8 cellular contexts compared by ENCODE assay signal in the genomic region with DNA sequence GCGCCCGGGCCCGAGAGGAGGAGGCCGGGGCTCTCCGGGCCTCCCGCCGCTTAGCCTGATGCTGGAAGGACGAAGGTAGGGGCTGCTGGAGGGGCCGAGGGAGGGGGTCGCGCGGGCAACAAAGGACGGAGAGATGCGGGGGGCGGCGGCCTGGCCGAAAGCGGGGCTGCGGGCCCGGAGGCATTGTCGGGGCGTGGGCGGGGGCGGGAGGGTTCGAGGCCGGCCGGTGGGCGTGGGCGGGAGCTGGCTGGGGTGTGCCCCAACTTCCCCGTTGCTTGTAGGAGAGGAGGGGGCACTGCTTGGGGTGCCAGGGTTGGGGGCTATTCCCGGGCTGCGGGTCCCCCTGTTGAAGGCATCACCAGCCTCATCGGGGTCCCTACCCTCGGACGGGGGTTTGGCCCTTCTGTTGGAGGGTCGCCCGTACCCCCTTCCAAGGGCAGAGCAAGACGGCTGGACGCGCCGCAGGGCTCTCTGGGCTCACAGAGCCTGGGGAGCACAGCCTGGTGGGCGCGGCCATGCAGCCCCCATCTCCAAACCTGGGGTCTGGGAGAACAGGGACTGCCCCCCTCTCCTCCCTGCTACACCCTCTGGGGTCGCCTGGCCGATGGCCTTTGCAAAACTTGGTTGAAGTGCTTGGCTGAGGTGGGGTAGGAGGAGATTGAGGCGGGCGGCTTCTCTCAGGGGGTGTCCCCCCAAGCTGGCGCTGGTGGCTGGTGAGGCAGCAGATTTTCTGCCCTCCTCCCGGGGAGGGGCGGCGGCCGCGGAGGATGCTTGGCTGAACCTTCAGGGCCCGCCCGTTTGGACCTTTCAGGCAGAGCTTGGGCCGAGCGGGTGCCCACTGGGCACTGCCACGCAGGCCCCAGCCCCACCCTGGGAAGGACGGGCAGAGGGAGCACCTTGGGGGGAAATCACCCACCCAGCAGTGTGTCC. TPM values are rescaled to one million over a fixed set of nuclear protein-coding genes. Genes with fewer than 3 reads are reported as not detected.
DNase-seq lines count a peak whose midpoint lies in the region; ATAC-seq and TF ChIP-seq lines count a peak whose summit lies in the region.

No MANE protein-coding gene starts in this region.

- peak overlapping the region; percentile 49 to 53 for H3K4me3 Mint-ChIP-seq in activated T-cell treated with anti-CD3 and anti-CD28 coated beads, Interleukin-2, amount 50 U/mL, for 72 hours

- H3K4me1 ChIP-seq in neuron (ENCODE audit: insufficient read depth, low read length) = peaks cover 33% of the 10 kb centered on the region

- H3K36me3 Mint-ChIP-seq in activated T-cell treated with anti-CD3 and anti-CD28 coated beads, Interleukin-2, amount 50 U/mL, for 72 hours (ENCODE audit: insufficient read depth in 2 of 2) = no peaks in the 10 kb centered on the region

- H3K4me3 ChIP-seq in HL-60 (replicated peaks; ENCODE audit: insufficient read depth, low read length) (peak overlapping the region; percentile 53), fibroblast of pulmonary artery (replicated peaks; ENCODE audit: low read depth, low read length) (peak overlapping the region; percentile 82), neuron (ENCODE audit: low read length) (peak overlapping the region; percentile 79)

- TF ChIP-seq CTCF in HL-60 (IDR thresholded peaks at IDR 0.05; ENCODE audit: insufficient read depth, low read length) (no peak), fibroblast of pulmonary artery (IDR thresholded peaks at IDR 0.05; ENCODE audit: low read length, missing control alignments) (no peak)

- H2AFZ ChIP-seq in neuron (ENCODE audit: low read depth, low read length) = no peak overlapping the region

- H3K27me3 ChIP-seq in HL-60 (ENCODE audit: insufficient read depth, poor library complexity, severe bottlenecking) (no peaks in the 10 kb centered on the region), neuron (ENCODE audit: insufficient read depth, low read length) (no peaks in the 10 kb centered on the region)

- H3K9me3 Mint-ChIP-seq in activated T-cell treated with anti-CD3 and anti-CD28 coated beads, Interleukin-2, amount 50 U/mL, for 72 hours = no peaks in the 10 kb centered on the region

- H3K27me3 Mint-ChIP-seq in activated T-cell treated with anti-CD3 and anti-CD28 coated beads, Interleukin-2, amount 50 U/mL, for 72 hours (ENCODE audit: low read depth) = peaks cover 31% of the 10 kb centered on the region

- H3K9me3 ChIP-seq in neuron (ENCODE audit: low read length) = no peaks in the 10 kb centered on the region

- peak; percentile 14 to 16 for ATAC-seq in activated T-cell treated with anti-CD3 and anti-CD28 coated beads, Interleukin-2, amount 50 U/mL, for 72 hours (replicated peaks in 1 of 2)
- ATAC-seq in GM18907 (IDR thresholded peaks at IDR 0.05; ENCODE audit: unreplicated experiment) (no peak), GM21360 (IDR thresholded peaks at IDR 0.05; ENCODE audit: unreplicated experiment) (no peak), GM18870 (IDR thresholded peaks at IDR 0.05; ENCODE audit: unreplicated experiment) (no peak)

- H3K36me3 ChIP-seq in neuron (ENCODE audit: insufficient read depth, low read length) = no peaks in the 10 kb centered on the region

- H3K27ac Mint-ChIP-seq in activated T-cell treated with anti-CD3 and anti-CD28 coated beads, Interleukin-2, amount 50 U/mL, for 72 hours = no peak overlapping the region

- H3K27ac ChIP-seq in HL-60 (replicated peaks) = no peak overlapping the region

- DNase-seq in COLO668 (lab: John Stamatoyannopoulos, UW; ENCODE audit: unreplicated experiment) (peak; percentile 40), HL-60 (ENCODE audit: low read depth in 1 of 2, low spot score in 1 of 2) (no peak), fibroblast of pulmonary artery (ENCODE audit: low read depth) (no peak)
- DNase-seq in activated T-cell treated with anti-CD3 and anti-CD28 coated beads, Interleukin-2, amount 50 U/mL, for 72 hours = peak; percentile 32 to 38

- peaks cover 13% of the 10 kb centered on the region for H3K4me1 Mint-ChIP-seq in activated T-cell treated with anti-CD3 and anti-CD28 coated beads, Interleukin-2, amount 50 U/mL, for 72 hours (ENCODE audit: low read depth)

RNA-seq across cellular contexts. Expression of a gene that starts 0.7 kb away (rescaled TPM):
- total RNA-seq in activated T-cell treated with anti-CD3 and anti-CD28 coated beads, Interleukin-2, amount 50 U/mL, for 72 hours = 1 to 10 TPM; 2.4 to 3.2 TPM

RNA-seq across cellular contexts. Expression of a gene that starts 35.7 kb away (rescaled TPM):
- total RNA-seq in activated T-cell treated with anti-CD3 and anti-CD28 coated beads, Interleukin-2, amount 50 U/mL, for 72 hours = 10 to 100 TPM; 62.9 to 95.3 TPM

Comparison
In these comparisons a context has a peak if more than half of its experiments do, and no peak if none do; other contexts are left out.
1. DNase-seq: peak in COLO668 (single experiment) and activated T-cell treated with anti-CD3 and anti-CD28 coated beads, Interleukin-2, amount 50 U/mL, for 72 hours (2 of 2); none in HL-60 (0 of 2) and fibroblast of pulmonary artery (single experiment).
2. ATAC-seq: peak in activated T-cell treated with anti-CD3 and anti-CD28 coated beads, Interleukin-2, amount 50 U/mL, for 72 hours (2 of 2); none in GM18907 (single experiment), GM21360 (single experiment) and GM18870 (single experiment).
3. Peak in every context shown above with its lines, with median percentiles within 50 percentile points of each other: H3K4me3 ChIP-seq.